In the genomic region with DNA sequence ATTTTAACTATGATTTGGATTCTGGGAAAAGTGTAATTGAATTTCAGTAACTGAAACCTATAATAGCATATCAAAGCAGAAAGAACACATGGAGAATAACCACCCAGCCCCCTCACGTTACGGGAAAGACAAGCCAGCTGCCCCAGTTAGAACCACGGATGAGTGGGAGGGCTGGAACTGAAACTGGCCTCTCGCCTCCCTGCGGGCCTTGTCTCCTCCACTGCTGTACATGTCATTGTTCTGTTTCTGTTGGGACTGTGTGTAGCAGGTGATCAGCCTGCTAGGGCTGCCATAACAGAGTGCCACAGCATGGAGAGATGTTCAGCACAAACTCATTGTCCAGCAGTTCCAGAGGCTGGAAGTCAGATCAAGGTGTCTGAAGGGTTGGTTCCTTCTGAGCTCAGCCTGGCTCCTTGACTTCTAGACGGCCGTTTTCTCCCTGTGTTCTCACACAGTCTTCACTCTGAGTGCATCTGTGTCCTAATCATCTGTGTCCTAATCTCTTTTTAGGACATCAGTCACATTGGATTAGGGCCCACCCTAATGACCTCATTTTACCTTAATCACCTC, we compare ENCODE assay signal across 19 cellular contexts. TPM values are rescaled to one million over a fixed set of nuclear protein-coding genes. Genes with fewer than 3 reads are reported as not detected.
DNase-seq lines count a peak whose midpoint lies in the region; ATAC-seq, FAIRE-seq and TF ChIP-seq lines count a peak whose summit lies in the region.
"Had no signal": no experiment of that assay in that cellular context is flagged by ENCODE, and none has a peak within 500 bp of the region (broad histone marks: within the 10 kb centered on the region; RNA-seq: fewer than 3 reads in every experiment).

No MANE protein-coding gene starts in this region.

- TF ChIP-seq CTCF in GM12878 (IDR thresholded peaks at IDR 0.05 in 2 of 3, conservative IDR thresholded peaks at IDR 0.05 in 1 of 3; ENCODE audit: control insufficient read depth in 2 of 3, extremely low read depth in 1 of 3, insufficient read depth in 1 of 3, low read depth in 3 of 3, low read length in 3 of 3) = no peak
- TF ChIP-seq CTCF in OCI-LY7 (conservative IDR thresholded peaks at IDR 0.05; ENCODE audit: low read length) = no peak
- TF ChIP-seq CTCF in H9 (conservative IDR thresholded peaks at IDR 0.05) = no peak

- no peaks in the 10 kb centered on the region for H3K27me3 Mint-ChIP-seq in H9 (ENCODE audit: low read depth)
- H3K27me3 Mint-ChIP-seq: activated naive CD8-positive, alpha-beta T cell treated with anti-CD3 and anti-CD28 coated beads for 36 hours; B cell had no signal

- H2AK5ac ChIP-seq in H9 (ENCODE audit: insufficient read length, low read length) = no peak overlapping the region

- no peak overlapping the region for H2BK12ac ChIP-seq in H9 (ENCODE audit: insufficient read length, low read depth, low read length)

- no peaks in the 10 kb centered on the region for H3K36me3 ChIP-seq in GM12878 (ENCODE audit: control insufficient read depth in 2 of 2, insufficient read depth in 2 of 2, low read length in 1 of 2)
- no peaks in the 10 kb centered on the region for H3K36me3 ChIP-seq in OCI-LY7 (ENCODE audit: insufficient read depth, low read length)
- H3K36me3 ChIP-seq: heart right ventricle had no signal

- ATAC-seq in GM18499 (IDR thresholded peaks at IDR 0.05; ENCODE audit: insufficient read depth, unreplicated experiment) (peak; percentile 64), GM21515 (IDR thresholded peaks at IDR 0.05; ENCODE audit: unreplicated experiment) (peak; percentile 82), HG03045 (IDR thresholded peaks at IDR 0.05; ENCODE audit: unreplicated experiment) (peak; percentile 91), GM12878 (peak; percentile 82), HG03354 (IDR thresholded peaks at IDR 0.05; ENCODE audit: poor library complexity, severe bottlenecking, unreplicated experiment) (no peak)
- ATAC-seq: heart right ventricle, Right ventricle myocardium inferior had no signal

- no peak overlapping the region for H2BK120ac ChIP-seq in H9 (ENCODE audit: low read depth, low read length, poor library complexity, severe bottlenecking)

- H3K4me3 ChIP-seq in GM12878 = no peak overlapping the region
- no peak overlapping the region for H3K4me3 ChIP-seq in OCI-LY7 (ENCODE audit: low read depth, low read length, poor library complexity, severe bottlenecking)
- H3K4me3 ChIP-seq: dorsolateral prefrontal cortex, esophagus squamous epithelium, heart right ventricle had no signal

- no peaks in the 10 kb centered on the region for H3K79me1 ChIP-seq in H9 (ENCODE audit: insufficient read depth, low read depth, low read length, poor library complexity, severe bottlenecking)

- no peak overlapping the region for H3K27ac Mint-ChIP-seq in H9
- H3K27ac Mint-ChIP-seq: activated naive CD8-positive, alpha-beta T cell treated with anti-CD3 and anti-CD28 coated beads for 36 hours; B cell had no signal

- H3K9me3 Mint-ChIP-seq in H9 = peaks cover 11 to 13% of the 10 kb centered on the region in 2 experiments
- H3K9me3 Mint-ChIP-seq: activated naive CD8-positive, alpha-beta T cell treated with anti-CD3 and anti-CD28 coated beads for 36 hours had no signal

- 0 out of 2 replicates have a peak, but pooled peaks cover 4% of the 10 kb centered on the region for H3K4me1 ChIP-seq in GM12878 (ENCODE audit: control insufficient read depth, insufficient read depth, low read length)
- H3K4me1 ChIP-seq in OCI-LY7 (ENCODE audit: insufficient read depth, low read length, poor library complexity, severe bottlenecking) = no peaks in the 10 kb centered on the region
- peaks cover 2% of the 10 kb centered on the region; the same call in 1 of the 2 replicates for H3K4me1 ChIP-seq in H9 (ENCODE audit: insufficient read depth, low read length)
- H3K4me1 ChIP-seq: esophagus squamous epithelium, heart right ventricle had no signal

- H3K4me1 Mint-ChIP-seq in H9 = peaks cover 9 to 11% of the 10 kb centered on the region in 2 experiments
- H3K4me1 Mint-ChIP-seq: activated naive CD8-positive, alpha-beta T cell treated with anti-CD3 and anti-CD28 coated beads for 36 hours; B cell had no signal

- H4K20me1 ChIP-seq in GM12878 (ENCODE audit: control insufficient read depth, insufficient read depth) = no peaks in the 10 kb centered on the region
- H4K20me1 ChIP-seq in OCI-LY7 (ENCODE audit: insufficient read depth, low read length) = no peaks in the 10 kb centered on the region
- H4K20me1 ChIP-seq in H9 (ENCODE audit: control insufficient read depth, insufficient read depth, insufficient read length) = no peaks in the 10 kb centered on the region

- no peak overlapping the region for H3K27ac ChIP-seq in GM12878 (ENCODE audit: control insufficient read depth, insufficient read depth)
- H3K27ac ChIP-seq in OCI-LY7 (ENCODE audit: low read depth, low read length, poor library complexity, severe bottlenecking) = no peak overlapping the region
- no peak overlapping the region for H3K27ac ChIP-seq in H9 (ENCODE audit: insufficient read length, low read depth, low read length)
- H3K27ac ChIP-seq: dorsolateral prefrontal cortex, esophagus squamous epithelium, heart right ventricle had no signal

- intact Hi-C loops in GM12878 (cut with micrococcal nuclease; ENCODE audit: unreplicated experiment) (no loop called here), OCI-LY7 (cut with micrococcal nuclease; ENCODE audit: unreplicated experiment) (no loop called here)

- TF ChIP-seq POLR2A in GM12878 (IDR thresholded peaks at IDR 0.05; ENCODE audit: low read depth, low read length) = no peak

- H2AFZ ChIP-seq in GM12878 (ENCODE audit: control insufficient read depth, low read depth, low read length) = no peak overlapping the region
- no peak overlapping the region for H2AFZ ChIP-seq in OCI-LY7 (ENCODE audit: low read length)
- H2AFZ ChIP-seq in H9 (ENCODE audit: low read length) = no peak overlapping the region

- SMC1A ChIA-PET in GM12878 (lab: Charles Lee; ENCODE audit: uncharacterized antibody, unreplicated experiment) = no interaction called here

- no peak overlapping the region for H3K4ac ChIP-seq in H9 (ENCODE audit: low read depth, low read length)

- H2BK20ac ChIP-seq in H9 (ENCODE audit: low read depth, low read length, poor library complexity, severe bottlenecking) = no peak overlapping the region

- RAD21 ChIA-PET in GM12878 (lab: Charles Lee; ENCODE audit: unreplicated experiment) = no interaction called here

- POLR2A ChIA-PET in GM12878 (lab: Charles Lee) = no interaction called here
- POLR2A ChIA-PET in OCI-LY7 (lab: Charles Lee) = no interaction called here

- TF ChIP-seq RAD21 in GM12878 (IDR thresholded peaks at IDR 0.05; ENCODE audit: insufficient read depth, low read depth, low read length) = no peak

- BruUV-seq in GM12878 (replicated peaks; lab: Mats Ljungman, UMichigan) (no TSS peak), OCI-LY7 (replicated peaks; lab: Mats Ljungman, UMichigan) (no TSS peak)

- H3K9ac ChIP-seq in GM12878 (ENCODE audit: control insufficient read depth, insufficient read depth, low read length) = no peak overlapping the region
- no peak overlapping the region for H3K9ac ChIP-seq in H9 (ENCODE audit: extremely low read depth, insufficient read length, low read length)

- no peak overlapping the region for H3K23ac ChIP-seq in H9 (ENCODE audit: insufficient read length, low read depth, low read length)

- H4K91ac ChIP-seq in H9 (ENCODE audit: insufficient read length, low read depth, low read length) = no peak overlapping the region

- H3K18ac ChIP-seq in H9 (ENCODE audit: insufficient read length, low read depth, low read length) = no peak overlapping the region

- H3K27me3 ChIP-seq in GM12878 (replicated peaks in 1 of 2; ENCODE audit: control insufficient read depth in 2 of 2, insufficient read depth in 2 of 2, low read length in 1 of 2) = no peaks in the 10 kb centered on the region; a peak in 1 of 4 replicates
- no peaks in the 10 kb centered on the region for H3K27me3 ChIP-seq in H9 (ENCODE audit: insufficient read depth, low read length)
- H3K27me3 ChIP-seq: dorsolateral prefrontal cortex, esophagus squamous epithelium had no signal

- DNase-seq in GM12878 (ENCODE audit: low read depth, low spot score) = no peak
- DNase-seq in T-helper 1 cell = no peak
- DNase-seq in OCI-LY7 (ENCODE audit: low spot score) = no peak
- no peak for DNase-seq in H9
- DNase-seq: activated naive CD8-positive, alpha-beta T cell treated with anti-CD3 and anti-CD28 coated beads for 36 hours; DMS153; dorsolateral prefrontal cortex; esophagus squamous epithelium; heart right ventricle; islet precursor cell; Kasumi-1; NCI-H1417 treated with DMSO at 0.1 percent for 48 hours; NCI-H226 had no signal

- peak; percentile 75 for FAIRE-seq in GM12878 (lab: Jason Lieb, UNC)

- H3K79me2 ChIP-seq in GM12878 (ENCODE audit: control insufficient read depth, insufficient read depth, low read length) = no peaks in the 10 kb centered on the region
- H3K79me2 ChIP-seq in OCI-LY7 (ENCODE audit: insufficient read depth, low read depth, low read length) = no peaks in the 10 kb centered on the region
- no peaks in the 10 kb centered on the region for H3K79me2 ChIP-seq in H9 (ENCODE audit: insufficient read depth, low read length)

- in situ Hi-C loops in GM12878 (cut with MboI) = no loop called here

- 27% methylated on average over 7 of the region's 7 CpGs for WGBS in GM12878 (ENCODE audit: insufficient coverage, insufficient replicate concordance, low lambda C conversion rate, missing lambda C conversion rate)
- no CpG with 5 or more reads among the region's 7 CpGs for WGBS in H9 (ENCODE audit: extremely low coverage, insufficient read length, low lambda C conversion rate)

- no peak overlapping the region for H3K14ac ChIP-seq in H9 (ENCODE audit: insufficient read depth, low read length)

- H4K5ac ChIP-seq in H9 (ENCODE audit: insufficient read length, low read depth, low read length) = no peak overlapping the region

- peaks cover 41 to 49% (median 47%) of the 10 kb centered on the region in 3 experiments for H3K36me3 Mint-ChIP-seq in H9 (ENCODE audit: insufficient read depth in 1 of 3, low read depth in 3 of 3)

- no peak overlapping the region for H3T11ph ChIP-seq in H9 (ENCODE audit: low read length)

- no peaks in the 10 kb centered on the region for H3K9me2 ChIP-seq in OCI-LY7 (ENCODE audit: insufficient read depth, low read length)

- H2BK15ac ChIP-seq in H9 (ENCODE audit: low read depth, low read length) = no peak overlapping the region

- CTCF ChIA-PET in GM12878 (lab: Yijun Ruan, JAX) (no interaction called here), OCI-LY7 (lab: Charles Lee; ENCODE audit: unreplicated experiment) (no interaction called here)

- no peak overlapping the region for H4K8ac ChIP-seq in H9 (replicated peaks; ENCODE audit: insufficient read length, low read depth, low read length)

- peak in 1 of 2 experiments; percentile 21; a peak in 1 of 4 replicates for TF ChIP-seq EP300 in GM12878 (IDR thresholded peaks at IDR 0.05; ENCODE audit: borderline replicate concordance in 1 of 2, control insufficient read depth in 1 of 2, low read depth in 2 of 2, low read length in 2 of 2)

- no peak overlapping the region for H2BK5ac ChIP-seq in H9 (ENCODE audit: insufficient read length, low read length)

- no peak overlapping the region for H3K4me3 Mint-ChIP-seq in H9
- H3K4me3 Mint-ChIP-seq: activated naive CD8-positive, alpha-beta T cell treated with anti-CD3 and anti-CD28 coated beads for 36 hours; B cell had no signal

- no peaks in the 10 kb centered on the region for H3K23me2 ChIP-seq in H9 (ENCODE audit: insufficient read length, low read depth, low read length, poor library complexity, severe bottlenecking)

- H3K56ac ChIP-seq in H9 (ENCODE audit: insufficient read length, low read depth, low read length) = no peak overlapping the region

- H3K9me3 ChIP-seq in GM12878 (replicated peaks; ENCODE audit: control insufficient read depth, insufficient read depth, low read length) (no peaks in the 10 kb centered on the region), OCI-LY7 (ENCODE audit: low read length) (no peaks in the 10 kb centered on the region), H9 (ENCODE audit: control insufficient read depth, low read depth, low read length) (peaks cover 12% of the 10 kb centered on the region)
- H3K9me3 ChIP-seq: esophagus squamous epithelium had no signal

- H3K4me2 ChIP-seq in GM12878 (ENCODE audit: control insufficient read depth, insufficient read depth) (no peak overlapping the region), OCI-LY7 (ENCODE audit: low read length) (no peak overlapping the region), H9 (ENCODE audit: insufficient read depth, insufficient read length, low read length) (no peak overlapping the region)

RNA-seq across cellular contexts. Expression of a gene that starts 52.4 kb away (rescaled TPM):
- 0.12 and 0.31 TPM in 2 replicates for total RNA-seq in GM12878 (2013; cell fraction: nucleolus; rRNA removed)
- 0.06 and 0.16 TPM in 2 replicates for total RNA-seq in GM12878 (2014; rRNA removed)
- 0.13 and 0.14 TPM in 2 replicates for total RNA-seq in GM12878 (2014; rRNA removed; fragmentation: Illumina TruSeq; extraction: Trizol)
- 0.21 TPM in 2 replicates for total RNA-seq in GM12878 (2021)
- not detected for polyA plus RNA-seq in GM12878 (2011; ENCODE audit: low read depth)
- 0.16 and 0.36 TPM in 2 replicates for polyA plus RNA-seq in GM12878 (2011; rRNA removed)
- 0.12 and 0.21 TPM in 2 replicates for polyA plus RNA-seq in GM12878 (2011; cell fraction: cytosol; rRNA removed)
- 0.16 and 0.31 TPM in 2 replicates for polyA plus RNA-seq in GM12878 (2011; cell fraction: nucleus; rRNA removed)
- polyA plus RNA-seq in GM12878 (2012) = 0.04 and 0.18 TPM in 2 replicates
- polyA plus RNA-seq in GM12878 (2014; fragmentation: Illumina TruSeq; extraction: Trizol) = 0.16 TPM in 2 replicates
- under 1 TPM; 0.02 to 0.06 TPM for polyA plus RNA-seq in GM12878 (2014; fragmentation: Nextera tagmentation; extraction: Ambion mirVana)
- 0.09 and 0.18 TPM in 2 replicates for polyA plus RNA-seq in GM12878 (2014; rRNA removed)
- polyA plus RNA-seq in GM12878 (2016; fragmentation: Nextera tagmentation; extraction: Ambion mirVana) = under 1 TPM in 1 of 2 experiments, not detected in 1; 0.03 TPM
- 0.07 and 0.46 TPM in 2 replicates for polyA minus RNA-seq in GM12878 (2011; rRNA and poly(A)+ RNA removed)
- 0.53 and 0.73 TPM in 2 replicates for polyA minus RNA-seq in GM12878 (2011; cell fraction: cytosol; rRNA and poly(A)+ RNA removed)
- polyA minus RNA-seq in GM12878 (2011; cell fraction: nucleus; rRNA and poly(A)+ RNA removed) = 0.12 and 0.48 TPM in 2 replicates
- 0.75 and 1.3 TPM in 2 replicates for total RNA-seq in OCI-LY7 (2014; rRNA removed; shearing (Covaris generic))
- total RNA-seq in OCI-LY7 (2022) = 1.8 and 2.2 TPM in 2 replicates
- 11.6 and 11.7 TPM in 2 replicates for total RNA-seq in H9 (2021)
